ENCODE assay signal across 7 cellular contexts in genomic region chr4:77699731-77700210, GRCh38.
DNase-seq lines count a peak whose midpoint lies in the region; ATAC-seq and TF ChIP-seq lines count a peak whose summit lies in the region.

No MANE protein-coding gene starts in this region.

- H2AFZ ChIP-seq in GM23338 = no peak overlapping the region

- no peaks in the 10 kb centered on the region for H3K79me2 ChIP-seq in GM23338 (replicated peaks; ENCODE audit: insufficient read depth)

- no peak for TF ChIP-seq POLR2A in esophagus muscularis mucosa (IDR thresholded peaks at IDR 0.05; ENCODE audit: low read depth)

- no peaks in the 10 kb centered on the region for H3K36me3 Mint-ChIP-seq in GM23338 (ENCODE audit: low read depth)

- H3K4me1 ChIP-seq in GM23338 (ENCODE audit: insufficient read depth) (no peaks in the 10 kb centered on the region; the same call in 1 of the 2 replicates), psoas muscle (peaks cover 11% of the 10 kb centered on the region), esophagus muscularis mucosa (peaks cover 5 to 22% (median 13%) of the 10 kb centered on the region in 4 donors)

- DNase-seq in GM23338 (ENCODE audit: low spot score) = peak; percentile 72
- peak; percentile 82 for DNase-seq in NCI-H69 (lab: John Stamatoyannopoulos, UW)
- peak; percentile 26 for DNase-seq in epithelial cell of prostate (ENCODE audit: low read depth, low spot score)
- no peak for DNase-seq in psoas muscle
- DNase-seq in esophagus muscularis mucosa (ENCODE audit: extremely low spot score) = no peak
- DNase-seq in Ammon's horn (ENCODE audit: low spot score) = no peak
- DNase-seq in HUDEP-2 (lab: John Stamatoyannopoulos, UW; ENCODE audit: unreplicated experiment in 76 of 76) = no peak

- H3K9me3 Mint-ChIP-seq in GM23338 = no peaks in the 10 kb centered on the region

- no peak overlapping the region for H3K4me2 ChIP-seq in GM23338

- H3K4me3 ChIP-seq in GM23338 (no peak overlapping the region), psoas muscle (no peak overlapping the region), esophagus muscularis mucosa (no peak overlapping the region)

- peaks cover 26% of the 10 kb centered on the region for H3K4me1 Mint-ChIP-seq in GM23338

- no peaks in the 10 kb centered on the region for H3K36me3 ChIP-seq in GM23338 (ENCODE audit: insufficient read depth)
- no peaks in the 10 kb centered on the region for H3K36me3 ChIP-seq in psoas muscle (ENCODE audit: insufficient read depth in 1 of 2, low read depth in 1 of 2)
- no peaks in the 10 kb centered on the region for H3K36me3 ChIP-seq in esophagus muscularis mucosa

- intact Hi-C loops in psoas muscle (cut with DNase I) (loop anchor here in 1 of 2 donors (10.0 kb wide), 1 partner anchor 315 kb away; no protein-coding TSS in a partner anchor), esophagus muscularis mucosa (cut with DNase I) (loop anchor here (5.0 kb wide), 1 partner anchor 312 kb away; no protein-coding TSS in a partner anchor)

- no peaks in the 10 kb centered on the region for H3K9me2 ChIP-seq in GM23338 (ENCODE audit: insufficient read depth)

- H4K20me1 ChIP-seq in GM23338 (replicated peaks; ENCODE audit: insufficient read depth) = no peaks in the 10 kb centered on the region

- no peaks in the 10 kb centered on the region for H3K27me3 ChIP-seq in GM23338 (ENCODE audit: insufficient read depth)
- no peaks in the 10 kb centered on the region for H3K27me3 ChIP-seq in psoas muscle (ENCODE audit: insufficient read depth in 3 of 3, low read length in 2 of 3)
- no peaks in the 10 kb centered on the region for H3K27me3 ChIP-seq in esophagus muscularis mucosa

- WGBS in psoas muscle, 3 donors = 33 to 51% (median 35%) methylated on average over 3 of the region's 3 CpGs
- 34% methylated on average over 3 of the region's 3 CpGs for WGBS in esophagus muscularis mucosa

- no peak for TF ChIP-seq EP300 in esophagus muscularis mucosa (IDR thresholded peaks at IDR 0.05)

- ATAC-seq in GM23338 = peak; percentile 85
- ATAC-seq in psoas muscle = peak; percentile 49 to 74 (median 60)

- H3K9me3 ChIP-seq in psoas muscle (no peaks in the 10 kb centered on the region), esophagus muscularis mucosa (no peaks in the 10 kb centered on the region)

- 0 out of 3 replicates have a peak overlapping the region, but pooled peaks have one; percentile 23 for H3K4me3 Mint-ChIP-seq in GM23338

- H3K27ac ChIP-seq in GM23338 (ENCODE audit: low read depth) = 0 out of 2 replicates have a peak overlapping the region, but pooled peaks have one; percentile 8
- H3K27ac ChIP-seq in epithelial cell of prostate = no peak overlapping the region
- peak overlapping the region; percentile 32 for H3K27ac ChIP-seq in psoas muscle
- H3K27ac ChIP-seq in esophagus muscularis mucosa (replicated peaks in 1 of 4) = peak overlapping the region in 2 of 4 donors; percentile 12 to 17

- H3F3A ChIP-seq in GM23338 (replicated peaks; ENCODE audit: low read depth) = no peaks in the 10 kb centered on the region

- H3K27me3 Mint-ChIP-seq in GM23338 (ENCODE audit: insufficient read depth, low read depth, poor library complexity) = no peaks in the 10 kb centered on the region

- peak; percentile 40 to 50 for TF ChIP-seq CTCF in GM23338 (conservative IDR thresholded peaks at IDR 0.05; ENCODE audit: low read depth in 2 of 2)
- TF ChIP-seq CTCF in psoas muscle (IDR thresholded peaks at IDR 0.05) = no peak
- TF ChIP-seq CTCF in esophagus muscularis mucosa (IDR thresholded peaks at IDR 0.05) = peak in 1 of 3 experiments; percentile 19

- peak overlapping the region; percentile 91 for H3K27ac Mint-ChIP-seq in GM23338

TF ChIP-seq in GM23338, 12 proteins besides CTCF, POLR2A, EP300 and RAD21 (continues in another document):
- TF ChIP-seq JUNB (IDR thresholded peaks at IDR 0.05; ENCODE audit: unreplicated experiment) = no peak
- no peak for TF ChIP-seq ZNF331 (CRISPR knock-in tag; IDR thresholded peaks at IDR 0.05; ENCODE audit: low read depth)
- TF ChIP-seq STAT1 (IDR thresholded peaks at IDR 0.05; ENCODE audit: unreplicated experiment) = no peak
- TF ChIP-seq POLR2AphosphoS5 (IDR thresholded peaks at IDR 0.05; ENCODE audit: low read depth) = no peak
- TF ChIP-seq ZNF114 (CRISPR knock-in tag; IDR thresholded peaks at IDR 0.05) = no peak
- no peak for TF ChIP-seq NANOG (IDR thresholded peaks at IDR 0.05; ENCODE audit: borderline replicate concordance)
- TF ChIP-seq EZH2 (IDR thresholded peaks at IDR 0.05; ENCODE audit: low read depth, unreplicated experiment) = no peak
- no peak for TF ChIP-seq ZNF462 (CRISPR knock-in tag; IDR thresholded peaks at IDR 0.05)

Comparison
In these comparisons a context has a peak if more than half of its experiments do, and no peak if none do; other contexts are left out.
1. DNase-seq: peak in GM23338 (single experiment), NCI-H69 (single experiment) and epithelial cell of prostate (single experiment); none in psoas muscle (0 of 2), esophagus muscularis mucosa (single experiment), Ammon's horn (single experiment) and HUDEP-2 (0 of 76).